In genomic region chr3:107927361-107928083, GRCh38 we compare ENCODE assay signal across 8 cellular contexts.
DNase-seq lines count a peak whose midpoint lies in the region; ATAC-seq, FAIRE-seq and TF ChIP-seq lines count a peak whose summit lies in the region.

No MANE protein-coding gene starts in this region.

- H3K4me1 ChIP-seq in right cardiac atrium (ENCODE audit: control insufficient read depth, insufficient read depth, low read length): no peaks in the 10 kb centered on the region

- H3K4me3 ChIP-seq in GM12864 (ENCODE audit: low read depth, low read length): peak overlapping the region; percentile 57
- peak overlapping the region; percentile 63 for H3K4me3 ChIP-seq in right cardiac atrium (ENCODE audit: low read length)

- TF ChIP-seq CTCF in GM12864 (IDR thresholded peaks at IDR 0.05; ENCODE audit: low read depth, low read length, missing control alignments): peak; percentile 94

- 1% methylated on average over 55 of the region's 55 CpGs for WGBS in right cardiac atrium

- no peak overlapping the region for H3K27ac ChIP-seq in right cardiac atrium (ENCODE audit: low read length)

- H3K9me3 ChIP-seq in right cardiac atrium (ENCODE audit: control insufficient read depth, low read length): no peaks in the 10 kb centered on the region

- FAIRE-seq in urothelium cell line (lab: Jason Lieb, UNC): peak; percentile 72

- no peak for DNase-seq in GM12864 (ENCODE audit: low read depth)
- peak; percentile 78 for DNase-seq in NCI-H1092 treated with DMSO at 0.1 percent for 48 hours (lab: John Stamatoyannopoulos, UW)
- peak; percentile 19 to 66 (median 45) for DNase-seq in T-helper 1 cell
- DNase-seq in anterior cingulate cortex (lab: John Stamatoyannopoulos, UW): peak; percentile 22 to 89 (median 75)
- DNase-seq in right cardiac atrium: peak; percentile 70 to 90 (median 88)
- peak; percentile 49 for DNase-seq in pulmonary artery endothelial cell (ENCODE audit: low read depth, low spot score)
- peak; percentile 95 for DNase-seq in urothelium cell line (ENCODE audit: low spot score)

- ATAC-seq in HG02571 (IDR thresholded peaks at IDR 0.05; ENCODE audit: unreplicated experiment) (peak; percentile 98), right cardiac atrium (peak; percentile 98)

- intact Hi-C loops in right cardiac atrium (cut with DNase I): loop anchor here in 1 of 4 donors (10.0 kb wide), 1 partner anchor 297 kb away; the partner anchor contains the start of gene IFT57

- no peaks in the 10 kb centered on the region for H3K27me3 ChIP-seq in right cardiac atrium (ENCODE audit: control insufficient read depth, insufficient read depth)
